Comparison of ENCODE assay signal across 12 cellular contexts in genomic region chr4:183130328-183131155, GRCh38. TPM values are rescaled to one million over a fixed set of nuclear protein-coding genes. Genes with fewer than 3 reads are reported as not detected.
A peak's percentile ranks its signal among the peaks of the same experiment; 100 is the strongest.
DNase-seq lines count a peak whose midpoint lies in the region; ATAC-seq, FAIRE-seq and TF ChIP-seq lines count a peak whose summit lies in the region.
"Had no signal": no experiment of that assay in that cellular context is flagged by ENCODE, and none has a peak within 500 bp of the region (broad histone marks: within the 10 kb centered on the region; RNA-seq: fewer than 3 reads in every experiment).

No MANE protein-coding gene starts in this region.

- BruUV-seq in HepG2 (replicated peaks; lab: Mats Ljungman, UMichigan), result no TSS peak

- H3K27me3 ChIP-seq in liver (ENCODE audit: control insufficient read depth in 4 of 4, insufficient read depth in 4 of 4, low read length in 3 of 4) (no peaks in the 10 kb centered on the region), HepG2 (ENCODE audit: control insufficient read depth in 1 of 2, insufficient read depth in 2 of 2, low read length in 2 of 2) (no peaks in the 10 kb centered on the region), heart right ventricle (no peaks in the 10 kb centered on the region)
- H3K27me3 ChIP-seq: vagina had no signal

- H3K79me2 ChIP-seq in HepG2 (ENCODE audit: insufficient read depth, low read length), result peaks cover 94% of the 10 kb centered on the region

- peak; percentile 25 to 38 for TF ChIP-seq RAD21 in liver (IDR thresholded peaks at IDR 0.05)
- no peak for TF ChIP-seq RAD21 in HepG2 (CRISPR knock-in tag; IDR thresholded peaks at IDR 0.05)

- POLR2A ChIA-PET in HepG2 (lab: Yijun Ruan, JAX), result interaction anchor here (1.2 kb wide), 1 partner anchor 32 kb away, joined by 3 read pairs; the partner anchor contains the start of gene WWC2

- H3K4me2 ChIP-seq in HepG2 (ENCODE audit: low read depth, low read length), result no peak overlapping the region

- no peak for TF ChIP-seq POLR2A in HepG2 (IDR thresholded peaks at IDR 0.05; ENCODE audit: insufficient read depth in 1 of 2, low read depth in 2 of 2, low read length in 2 of 2)

- H3K4me3 ChIP-seq in liver (ENCODE audit: low read depth in 1 of 3, low read length in 3 of 3) (no peak overlapping the region), HepG2 (replicated peaks in 1 of 3; ENCODE audit: insufficient read depth in 1 of 3, low read depth in 2 of 3, low read length in 3 of 3) (no peak overlapping the region), heart right ventricle (no peak overlapping the region)
- H3K4me3 ChIP-seq: vagina had no signal

- CTCF ChIA-PET in HepG2 (lab: Yijun Ruan, JAX; ENCODE audit: low intra/inter-chr PET ratio, low total read pairs), result no interaction called here

- H2AFZ ChIP-seq in HepG2 (ENCODE audit: low read length), result no peak overlapping the region

- H3K4me1 ChIP-seq in liver (ENCODE audit: control insufficient read depth in 4 of 4, insufficient read depth in 4 of 4, low read length in 3 of 4) (peaks cover 4 to 10% (median 5%) of the 10 kb centered on the region in 4 donors), HepG2 (ENCODE audit: insufficient read depth, low read length) (peaks cover 11% of the 10 kb centered on the region), heart right ventricle (peaks cover 0 to 45% (median 20%) of the 10 kb centered on the region in 9 donors)
- H3K4me1 ChIP-seq: vagina had no signal

- H3K36me3 ChIP-seq in liver (ENCODE audit: control insufficient read depth in 4 of 4, insufficient read depth in 3 of 4, low read depth in 1 of 4, low read length in 3 of 4) (no peaks in the 10 kb centered on the region), HepG2 (replicated peaks in 1 of 2; ENCODE audit: control insufficient read depth in 1 of 2, insufficient read depth in 2 of 2, low read length in 2 of 2) (peaks cover 0 to 1% of the 10 kb centered on the region in 2 experiments; a peak in 1 of 5 replicates), heart right ventricle (no peaks in the 10 kb centered on the region)
- H3K36me3 ChIP-seq: vagina had no signal

- no peak for TF ChIP-seq CTCF in liver (IDR thresholded peaks at IDR 0.05; ENCODE audit: low read depth, low read length, missing input control)
- no peak for TF ChIP-seq CTCF in HepG2 (CRISPR knock-in tag; IDR thresholded peaks at IDR 0.05)
- no peak for TF ChIP-seq CTCF in heart right ventricle (IDR thresholded peaks at IDR 0.05)

- intact Hi-C loops in HepG2 (cut with micrococcal nuclease; ENCODE audit: unreplicated experiment), result no loop called here
- intact Hi-C loops in heart right ventricle (cut with DNase I), result no loop called here

- H3K27ac ChIP-seq in liver (ENCODE audit: low read depth in 1 of 2, low read length in 2 of 2) (peak overlapping the region; percentile 8 to 78), HepG2 (ENCODE audit: extremely low read length, insufficient read depth, low read length) (no peak overlapping the region), heart right ventricle (peak overlapping the region in 5 of 10 donors; percentile 15 to 59 (median 39))
- H3K27ac ChIP-seq: vagina had no signal

- H3K9ac ChIP-seq in liver (ENCODE audit: low read depth in 1 of 2, low read length in 2 of 2) (peak overlapping the region in 1 of 2 donors; percentile 53), HepG2 (ENCODE audit: insufficient read depth, low read depth, low read length) (no peak overlapping the region)

- ATAC-seq in HepG2, result no peak
- peak; percentile 72 for ATAC-seq in SK-N-SH treated with all-trans-retinoic acid at 6 μM for 48 hours
- ATAC-seq in heart right ventricle, result peak; percentile 17 to 83 (median 70)
- no peak for ATAC-seq in HG03097 (IDR thresholded peaks at IDR 0.05; ENCODE audit: low FRiP score, unreplicated experiment)
- ATAC-seq: naive thymus-derived CD4-positive, alpha-beta T cell had no signal

- H4K20me1 ChIP-seq in HepG2 (ENCODE audit: insufficient read depth, low read length), result peaks cover 63% of the 10 kb centered on the region

- in situ Hi-C loops in HepG2 (cut with HindIII; ENCODE audit: extremely low pct_ligation_motif_present, low pct_unique_long_range_greater_than_20kb), result no loop called here

- H3K9me3 ChIP-seq in liver (ENCODE audit: control insufficient read depth in 4 of 4, low read length in 3 of 4) (no peaks in the 10 kb centered on the region), HepG2 (ENCODE audit: low read length) (no peaks in the 10 kb centered on the region), heart right ventricle (no peaks in the 10 kb centered on the region)
- H3K9me3 ChIP-seq: vagina had no signal

- no peak for TF ChIP-seq EP300 in HepG2 (IDR thresholded peaks at IDR 0.05; ENCODE audit: low read depth in 2 of 2, low read length in 2 of 2)
- TF ChIP-seq EP300 in HepG2 (CRISPR knock-in tag; IDR thresholded peaks at IDR 0.05; ENCODE audit: borderline replicate concordance), result no peak

- 45% methylated on average over 7 of the region's 7 CpGs for WGBS in liver
- 89% methylated on average over 7 of the region's 7 CpGs for WGBS in HepG2 (ENCODE audit: low lambda C conversion rate)
- WGBS in heart right ventricle, 2 donors, result 54 to 62% methylated on average over 7 of the region's 7 CpGs

- no peak for DNase-seq in HepG2 (ENCODE audit: low spot score)
- peak; percentile 40 to 50 for DNase-seq in heart right ventricle
- DNase-seq in urothelium cell line (ENCODE audit: low spot score), result peak; percentile 37
- DNase-seq in activated CD4-positive, alpha-beta T cell treated with anti-CD3 and anti-CD28 coated beads, Interleukin-2, amount 50 U/mL, for 48 hours, result no peak
- DNase-seq in foreskin melanocyte, result no peak
- DNase-seq: activated CD4-positive, CD25-positive, alpha-beta regulatory T cell treated with anti-CD3 and anti-CD28 coated beads, Interleukin-2, amount 50 U/mL, for 72 hours; activated naive CD8-positive, alpha-beta T cell treated with anti-CD3 and anti-CD28 coated beads, Interleukin-2, amount 10 ng/mL, durations not matched to agents 7 days and 5 days; naive thymus-derived CD4-positive, alpha-beta T cell had no signal

- FAIRE-seq in HepG2 (lab: Jason Lieb, UNC) (no peak), urothelium cell line (lab: Jason Lieb, UNC) (no peak)

TF ChIP-seq in liver, 16 proteins besides CTCF, POLR2A, EP300 and RAD21 (continues in another document):
- peak in 1 of 2 donors; percentile 60 for TF ChIP-seq RXRA (IDR thresholded peaks at IDR 0.05)

TF ChIP-seq in HepG2, 621 proteins besides CTCF, POLR2A, EP300 and RAD21 (continues in another document):
- no peak for TF ChIP-seq CSRNP1 (CRISPR knock-in tag; IDR thresholded peaks at IDR 0.05)
- TF ChIP-seq ZBTB7B (CRISPR knock-in tag; IDR thresholded peaks at IDR 0.05), result no peak

TF ChIP-seq in SK-N-SH treated with all-trans-retinoic acid at 6 μM for 48 hours, 23 proteins besides CTCF, POLR2A, EP300 and RAD21 (continues in another document):
- TF ChIP-seq ARNTL (CRISPR knock-in tag; IDR thresholded peaks at IDR 0.05; ENCODE audit: borderline replicate concordance, low read depth) (no peak), ESRRG (CRISPR knock-in tag; IDR thresholded peaks at IDR 0.05) (no peak), CREB5 (CRISPR knock-in tag; IDR thresholded peaks at IDR 0.05; ENCODE audit: low read depth) (no peak), ZNF8 (CRISPR knock-in tag; IDR thresholded peaks at IDR 0.05) (no peak), ISL1 (CRISPR knock-in tag; IDR thresholded peaks at IDR 0.05) (no peak)

RNA-seq across cellular contexts. Expression of gene WWC2, which starts 31.5 kb away (rescaled TPM):
- total RNA-seq in liver (10 to 100 TPM; 10.5 to 60.1 TPM), HepG2 (2016; rRNA removed; fragmentation: Illumina TruSeq; extraction: Trizol) (40.0 and 44.6 TPM in 2 replicates), heart right ventricle (10 to 100 TPM; 25.7 to 37.4 (median 32.6) TPM)
- polyA plus RNA-seq in liver (10 to 100 TPM in 1 of 2 donors, 1 to 10 TPM in 1; 8.6 to 16.1 TPM), HepG2 (2011; rRNA removed) (39.9 and 50.1 TPM in 2 replicates), heart right ventricle (1 to 10 TPM; 6.0 to 7.2 TPM)
- 9.4 and 9.9 TPM in 2 replicates for total RNA-seq in HepG2 (2016; cell fraction: cytosol; rRNA removed; fragmentation: Illumina TruSeq; extraction: Trizol; ENCODE audit: low read depth)
- 39.3 and 44.7 TPM in 2 replicates for total RNA-seq in HepG2 (2016; cell fraction: insoluble cytoplasmic fraction; rRNA removed; fragmentation: Illumina TruSeq; extraction: Trizol)
- 20.4 and 25.6 TPM in 2 replicates for total RNA-seq in HepG2 (2016; cell fraction: membrane; rRNA removed; fragmentation: Illumina TruSeq; extraction: Trizol)
- 53.6 and 60.5 TPM in 2 replicates for total RNA-seq in HepG2 (2016; cell fraction: nucleus; rRNA removed; fragmentation: Illumina TruSeq; extraction: Trizol)
- 28.1 and 30.9 TPM in 2 replicates for polyA plus RNA-seq in HepG2 (2011; cell fraction: cytosol; rRNA removed)
- 89.9 and 101 TPM in 2 replicates for polyA plus RNA-seq in HepG2 (2011; cell fraction: nucleus; rRNA removed)
- 43.9 and 54.9 TPM in 2 replicates for polyA plus RNA-seq in HepG2 (2012)
- polyA plus RNA-seq in HepG2 (2016; cell fraction: cytosol; fragmentation: Illumina TruSeq; extraction: Trizol; ENCODE audit: low read depth), result 0.82 and 1.0 TPM in 2 replicates
- 26.2 and 27.1 TPM in 2 replicates for polyA plus RNA-seq in HepG2 (2016; cell fraction: insoluble cytoplasmic fraction; fragmentation: Illumina TruSeq; extraction: Trizol; ENCODE audit: low read depth)
- 5.2 and 6.2 TPM in 2 replicates for polyA plus RNA-seq in HepG2 (2016; cell fraction: membrane; fragmentation: Illumina TruSeq; extraction: Trizol; ENCODE audit: low read depth)
- 41.4 and 50.5 TPM in 2 replicates for polyA plus RNA-seq in HepG2 (2016; cell fraction: nucleus; fragmentation: Illumina TruSeq; extraction: Trizol; ENCODE audit: insufficient read depth, low read depth)
- 11.7 and 43.0 TPM in 2 replicates for polyA minus RNA-seq in HepG2 (2011; rRNA and poly(A)+ RNA removed; ENCODE audit: low replicate concordance)
- polyA minus RNA-seq in HepG2 (2011; cell fraction: cytosol; rRNA and poly(A)+ RNA removed), result 33.9 and 36.8 TPM in 2 replicates
- polyA minus RNA-seq in HepG2 (2011; cell fraction: nucleus; rRNA and poly(A)+ RNA removed), result 200 and 232 TPM in 2 replicates

Comparison
In these comparisons a context has a peak if more than half of its experiments do, and no peak if none do; other contexts are left out.
1. ATAC-seq: peak in SK-N-SH treated with all-trans-retinoic acid at 6 μM for 48 hours (single experiment) and heart right ventricle (8 of 8); none in HepG2 (single experiment) and HG03097 (single experiment).
2. DNase-seq: peak in heart right ventricle (2 of 2) and urothelium cell line (single experiment); none in HepG2 (single experiment), activated CD4-positive, alpha-beta T cell treated with anti-CD3 and anti-CD28 coated beads, Interleukin-2, amount 50 U/mL, for 48 hours (0 of 2) and foreskin melanocyte (single experiment).